In genomic region chr5:132425975-132426524, GRCh38 we compare ENCODE assay signal across 1 cellular context.
A peak's percentile ranks its signal among the peaks of the same experiment; 100 is the strongest.
TF ChIP-seq lines count a peak whose summit lies in the region.

No MANE protein-coding gene starts in this region.

TF ChIP-seq in K562, 482 proteins besides CTCF, POLR2A, EP300 and RAD21 (continued from another document):
- TF ChIP-seq STAT6 (CRISPR knock-in tag; IDR thresholded peaks at IDR 0.05) (0 out of 2 replicates have a peak, but pooled peaks have one; percentile 50), ZBTB11 (CRISPR knock-in tag; IDR thresholded peaks at IDR 0.05) (peak in 1 of 3 experiments; percentile 15; a peak in 1 of 6 replicates), ZNF639 (CRISPR knock-in tag; conservative IDR thresholded peaks at IDR 0.05 in 1 of 2, IDR thresholded peaks at IDR 0.05 in 1 of 2) (peak in 1 of 2 experiments; percentile 60; a peak in 2 of 4 replicates), ARNT (IDR thresholded peaks at IDR 0.05) (no peak), SMARCA5 (IDR thresholded peaks at IDR 0.05) (peak; percentile 10; the same call in 1 of the 2 replicates), ZSCAN29 (IDR thresholded peaks at IDR 0.05) (no peak), BACH1 (tag; IDR thresholded peaks at IDR 0.05) (peak; percentile 76; the same call in 1 of the 2 replicates), RB1 (IDR thresholded peaks at IDR 0.05; ENCODE audit: low read depth) (peak; percentile 36; the same call in 1 of the 2 replicates), RREB1 (CRISPR knock-in tag; IDR thresholded peaks at IDR 0.05) (0 out of 2 replicates have a peak, but pooled peaks have one; percentile 7), GTF2E2 (tag; IDR thresholded peaks at IDR 0.05) (peak; percentile 15; the same call in 1 of the 2 replicates), NFRKB (IDR thresholded peaks at IDR 0.05; ENCODE audit: low read depth) (peak; percentile 82; the same call in 1 of the 2 replicates)
- TF ChIP-seq, protein P1, sequence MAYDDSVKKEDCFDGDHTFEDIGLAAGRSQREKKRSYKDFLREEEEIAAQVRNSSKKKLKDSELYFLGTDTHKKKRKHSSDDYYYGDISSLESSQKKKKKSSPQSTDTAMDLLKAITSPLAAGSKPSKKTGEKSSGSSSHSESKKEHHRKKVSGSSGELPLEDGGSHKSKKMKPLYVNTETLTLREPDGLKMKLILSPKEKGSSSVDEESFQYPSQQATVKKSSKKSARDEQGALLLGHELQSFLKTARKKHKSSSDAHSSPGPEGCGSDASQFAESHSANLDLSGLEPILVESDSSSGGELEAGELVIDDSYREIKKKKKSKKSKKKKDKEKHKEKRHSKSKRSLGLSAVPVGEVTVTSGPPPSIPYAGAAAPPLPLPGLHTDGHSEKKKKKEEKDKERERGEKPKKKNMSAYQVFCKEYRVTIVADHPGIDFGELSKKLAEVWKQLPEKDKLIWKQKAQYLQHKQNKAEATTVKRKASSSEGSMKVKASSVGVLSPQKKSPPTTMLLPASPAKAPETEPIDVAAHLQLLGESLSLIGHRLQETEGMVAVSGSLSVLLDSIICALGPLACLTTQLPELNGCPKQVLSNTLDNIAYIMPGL (CRISPR knock-in tag; IDR thresholded peaks at IDR 0.05), result no peak
- TF ChIP-seq, protein P2, sequence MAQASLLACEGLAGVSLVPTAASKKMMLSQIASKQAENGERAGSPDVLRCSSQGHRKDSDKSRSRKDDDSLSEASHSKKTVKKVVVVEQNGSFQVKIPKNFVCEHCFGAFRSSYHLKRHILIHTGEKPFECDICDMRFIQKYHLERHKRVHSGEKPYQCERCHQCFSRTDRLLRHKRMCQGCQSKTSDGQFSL (CRISPR knock-in tag; IDR thresholded peaks at IDR 0.05), result peak; percentile 21; the same call in 1 of the 2 replicates
- TF ChIP-seq, protein P2 (tag; IDR thresholded peaks at IDR 0.05), result no peak
